8 cellular contexts compared by ENCODE assay signal in the genomic region with DNA sequence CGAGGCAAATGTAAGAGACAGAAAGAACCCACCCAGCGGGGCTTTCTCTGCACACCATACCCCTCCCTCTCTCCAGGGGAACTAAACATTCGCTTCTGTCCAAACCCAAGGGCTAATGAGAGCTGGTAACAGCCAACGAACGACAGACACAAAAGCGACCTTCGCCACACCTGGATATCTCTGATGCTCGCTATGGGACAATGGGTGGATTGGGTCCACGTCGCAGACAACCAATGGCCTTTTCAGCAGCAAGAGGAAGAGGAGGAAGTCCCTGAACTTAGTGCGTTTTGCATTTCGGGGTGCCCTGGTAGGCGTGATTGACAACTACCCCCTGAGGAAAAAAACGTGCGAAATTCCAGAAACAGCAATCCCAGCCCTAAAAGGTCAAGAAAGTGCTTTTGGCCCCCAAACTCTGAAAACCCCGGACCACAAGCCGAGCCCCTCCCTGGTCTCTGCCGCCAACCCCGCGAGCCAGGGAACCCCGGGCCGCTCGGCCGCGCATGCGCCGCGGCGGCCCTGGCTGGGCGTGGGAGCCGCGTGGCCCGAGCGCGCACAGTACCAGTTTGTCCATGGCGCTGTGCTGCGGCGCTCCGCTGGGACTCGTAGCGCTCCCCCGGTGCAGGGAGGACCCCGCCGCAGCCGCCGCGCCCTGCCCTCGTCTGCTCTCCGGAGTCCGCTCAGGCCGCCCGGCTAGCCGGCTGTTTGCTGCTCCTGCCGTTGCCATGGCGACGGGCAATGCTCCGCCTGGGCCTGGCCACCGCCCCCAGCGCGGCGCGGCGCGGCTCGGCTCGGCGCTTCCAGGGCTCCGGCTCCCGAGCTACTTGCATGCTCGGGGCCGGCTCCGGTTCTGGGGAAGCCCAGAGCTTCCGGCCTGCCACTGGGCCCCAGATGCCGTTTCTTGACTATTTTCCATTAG.
DNase-seq lines count a peak whose midpoint lies in the region; ATAC-seq and TF ChIP-seq lines count a peak whose summit lies in the region.

No MANE protein-coding gene starts in this region.

- CTCF ChIA-PET in Caco-2 (lab: Charles Lee), result interaction anchor here (0.9 kb wide), 1 partner anchor 259 kb away, joined by 3 read pairs; no protein-coding TSS in a partner anchor

- DNase-seq in Caco-2, result peak; percentile 95 to 96
- DNase-seq in NCI-H510A treated with DMSO at 0.1 percent for 48 hours (lab: John Stamatoyannopoulos, UW), result peak; percentile 98
- DNase-seq in activated T-cell treated with anti-CD3 and anti-CD28 coated beads, Interleukin-2, amount 50 U/mL, for 1 hour, result peak; percentile 20
- peak; percentile 76 for DNase-seq in fibroblast of peridontal ligament (ENCODE audit: extremely low read depth)
- peak; percentile 95 for DNase-seq in myocyte (ENCODE audit: low read depth)

- H3K9me3 Mint-ChIP-seq in Caco-2 (ENCODE audit: unreplicated experiment), result no peaks in the 10 kb centered on the region

- intact Hi-C loops in Caco-2 (cut with micrococcal nuclease; ENCODE audit: unreplicated experiment), result loop anchor here (1.0 kb wide), 1 partner anchor 25 kb away; no protein-coding TSS in a partner anchor

- H3K4me3 ChIP-seq in Caco-2 (ENCODE audit: low read depth, low read length) (peak overlapping the region; percentile 37), stomach smooth muscle (ENCODE audit: low read length in 2 of 2) (peak overlapping the region; percentile 83 to 95)

- no peaks in the 10 kb centered on the region for H3K27me3 ChIP-seq in Caco-2 (replicated peaks; ENCODE audit: control insufficient read depth, insufficient read depth, low read length)
- no peaks in the 10 kb centered on the region for H3K27me3 ChIP-seq in stomach smooth muscle (ENCODE audit: control insufficient read depth in 1 of 2, insufficient read depth in 2 of 2, low read length in 2 of 2)

- peaks cover 14% of the 10 kb centered on the region for H3K4me1 Mint-ChIP-seq in Caco-2 (ENCODE audit: low read depth, unreplicated experiment)

- H3K9ac ChIP-seq in stomach smooth muscle (ENCODE audit: low read length in 2 of 2), result peak overlapping the region; percentile 69 to 85

- H3K36me3 Mint-ChIP-seq in Caco-2 (ENCODE audit: insufficient read depth, unreplicated experiment), result no peaks in the 10 kb centered on the region

- no peaks in the 10 kb centered on the region for H3K27me3 Mint-ChIP-seq in Caco-2 (ENCODE audit: insufficient read depth, unreplicated experiment)

- ATAC-seq in GM19397 (IDR thresholded peaks at IDR 0.05; ENCODE audit: unreplicated experiment), result peak; percentile 94
- ATAC-seq in HG03457 (IDR thresholded peaks at IDR 0.05; ENCODE audit: unreplicated experiment), result peak; percentile 92

- H3K36me3 ChIP-seq in Caco-2 (ENCODE audit: control insufficient read depth, insufficient read depth, low read length), result no peaks in the 10 kb centered on the region
- no peaks in the 10 kb centered on the region for H3K36me3 ChIP-seq in stomach smooth muscle (ENCODE audit: control insufficient read depth in 2 of 2, insufficient read depth in 2 of 2, low read length in 2 of 2)

- BruUV-seq in Caco-2 (replicated peaks; lab: Mats Ljungman, UMichigan), result no TSS peak

- no peak overlapping the region for H3K27ac ChIP-seq in stomach smooth muscle (ENCODE audit: low read length)

- H3K27ac Mint-ChIP-seq in Caco-2 (ENCODE audit: unreplicated experiment), result peak overlapping the region; percentile 76

- no peak for TF ChIP-seq CTCF in Caco-2 (IDR thresholded peaks at IDR 0.05; ENCODE audit: insufficient read depth in 1 of 2, low read depth in 1 of 2, low read length in 1 of 2, severe bottlenecking in 1 of 2, unreplicated experiment in 1 of 2)

- POLR2A ChIA-PET in Caco-2 (lab: Charles Lee), result no interaction called here

- no peaks in the 10 kb centered on the region for H3K9me3 ChIP-seq in Caco-2
- H3K9me3 ChIP-seq in stomach smooth muscle (ENCODE audit: control insufficient read depth in 2 of 2, low read length in 2 of 2), result no peaks in the 10 kb centered on the region

- H3K4me3 Mint-ChIP-seq in Caco-2 (ENCODE audit: unreplicated experiment), result peak overlapping the region; percentile 90

- H3K4me1 ChIP-seq in Caco-2, result peaks cover 10% of the 10 kb centered on the region
- peaks cover 9% of the 10 kb centered on the region for H3K4me1 ChIP-seq in stomach smooth muscle (ENCODE audit: control insufficient read depth, insufficient read depth, low read length)

Comparison
In these comparisons a context has a peak if more than half of its experiments do, and no peak if none do; other contexts are left out.
1. DNase-seq: peak in every context shown above with its lines; median percentile 98 in NCI-H510A treated with DMSO at 0.1 percent for 48 hours; 96 in Caco-2; 95 in myocyte; 76 in fibroblast of peridontal ligament; 20 in activated T-cell treated with anti-CD3 and anti-CD28 coated beads, Interleukin-2, amount 50 U/mL, for 1 hour.